ENCODE assay signal across 2 cellular contexts in the genomic region with DNA sequence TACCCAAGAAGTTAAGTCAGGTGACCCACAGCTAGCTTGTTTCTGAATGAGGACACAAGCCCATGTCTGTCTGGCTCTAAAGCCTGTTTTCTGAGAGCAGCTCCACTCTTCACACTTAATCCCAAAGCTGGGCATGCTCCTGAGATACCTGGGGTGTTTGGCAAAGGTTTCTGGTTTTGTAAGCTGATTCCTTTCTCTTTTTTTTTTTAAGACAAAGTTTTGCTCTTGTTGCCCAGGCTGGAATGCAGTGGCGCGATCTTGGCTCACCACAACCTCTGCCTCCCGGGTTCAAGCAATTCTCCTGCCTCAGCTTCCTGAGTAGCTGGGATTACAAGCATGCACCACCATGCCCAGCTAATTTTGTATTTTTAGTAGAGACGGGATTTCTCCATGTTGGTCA. TPM values are rescaled to one million over a fixed set of nuclear protein-coding genes. Genes with fewer than 3 reads are reported as not detected.
"Had no signal": no experiment of that assay in that cellular context is flagged by ENCODE, and none has a peak within 500 bp of the region (broad histone marks: within the 10 kb centered on the region; RNA-seq: fewer than 3 reads in every experiment).

No MANE protein-coding gene starts in this region.

RNA-seq across cellular contexts. Expression of gene GNG3, which starts 13.9 kb away (rescaled TPM):
- total RNA-seq: GM23248, HFFc6 had no signal
